7 cellular contexts compared by ENCODE assay signal in genomic region chr1:6447818-6448748, GRCh38. TPM values are rescaled to one million over a fixed set of nuclear protein-coding genes. Genes with fewer than 3 reads are reported as not detected.
DNase-seq lines count a peak whose midpoint lies in the region; ATAC-seq, FAIRE-seq and TF ChIP-seq lines count a peak whose summit lies in the region.

No MANE protein-coding gene starts in this region.

- WGBS in pancreas, 2 donors = 5 to 7% methylated on average over 59 to 68 of the region's 68 CpGs

- ATAC-seq in pancreas (peak in 3 of 4 donors; percentile 22 to 44 (median 27)), GM19467 (IDR thresholded peaks at IDR 0.05; ENCODE audit: unreplicated experiment) (no peak)

- H3K4me3 ChIP-seq in HUES48 (ENCODE audit: low read depth, low read length) (peak overlapping the region; percentile 66), duodenal mucosa (ENCODE audit: low read depth in 1 of 2, low read length in 2 of 2) (peak overlapping the region; percentile 15 to 45), pancreas (peak overlapping the region in 1 of 4 donors; percentile 31)

- H3K9ac ChIP-seq in HUES48 (ENCODE audit: low read depth, low read length) (no peak overlapping the region), duodenal mucosa (ENCODE audit: low read depth in 1 of 2, low read length in 2 of 2) (no peak overlapping the region)

- intact Hi-C loops in pancreas (cut with DNase I) = no loop called here

- H3K27me3 ChIP-seq in HUES48 (ENCODE audit: control insufficient read depth, insufficient read depth, low read length) (peaks cover 10% of the 10 kb centered on the region), duodenal mucosa (ENCODE audit: control insufficient read depth in 1 of 2, insufficient read depth in 2 of 2, low read length in 2 of 2) (peaks cover 0 to 8% of the 10 kb centered on the region in 2 donors), pancreas (no peaks in the 10 kb centered on the region)

- H3K9me3 ChIP-seq in HUES48 (ENCODE audit: control insufficient read depth, insufficient read depth, low read length) (no peaks in the 10 kb centered on the region), duodenal mucosa (ENCODE audit: control insufficient read depth in 1 of 2, low read length in 2 of 2) (no peaks in the 10 kb centered on the region), pancreas (no peaks in the 10 kb centered on the region)

- FAIRE-seq in pancreas (lab: Jason Lieb, UNC) (no peak), HTR-8/SVneo (lab: Jason Lieb, UNC) (no peak)

- H3K36me3 ChIP-seq in HUES48 (ENCODE audit: control insufficient read depth, insufficient read depth, low read length) = no peaks in the 10 kb centered on the region
- H3K36me3 ChIP-seq in duodenal mucosa (ENCODE audit: control insufficient read depth in 1 of 2, insufficient read depth in 2 of 2, low read length in 2 of 2) = no peaks in the 10 kb centered on the region
- no peaks in the 10 kb centered on the region for H3K36me3 ChIP-seq in pancreas

- DNase-seq in NCI-H510A treated with DMSO at 0.1 percent for 48 hours (lab: John Stamatoyannopoulos, UW) = peak; percentile 98
- no peak for DNase-seq in pancreas
- no peak for DNase-seq in activated CD4-positive, CD25-positive, alpha-beta regulatory T cell (lab: John Stamatoyannopoulos, UW)
- DNase-seq in HTR-8/SVneo (ENCODE audit: insufficient read length, low spot score) = no peak

- TF ChIP-seq CTCF in pancreas (IDR thresholded peaks at IDR 0.05) = no peak

- H3K27ac ChIP-seq in HUES48 (ENCODE audit: low read depth, low read length) (no peak overlapping the region), duodenal mucosa (ENCODE audit: low read depth, low read length) (no peak overlapping the region), pancreas (no peak overlapping the region)

- peaks cover 12% of the 10 kb centered on the region for H3K4me1 ChIP-seq in HUES48 (ENCODE audit: control insufficient read depth, insufficient read depth, low read length)
- H3K4me1 ChIP-seq in duodenal mucosa (ENCODE audit: control insufficient read depth in 1 of 2, insufficient read depth in 2 of 2, low read length in 2 of 2) = peaks cover 9 to 19% of the 10 kb centered on the region in 2 donors
- peaks cover 0 to 3% (median 0%) of the 10 kb centered on the region in 3 donors for H3K4me1 ChIP-seq in pancreas

RNA-seq across cellular contexts. Expression of gene TNFRSF25, which starts 17.9 kb away (rescaled TPM):
- total RNA-seq in pancreas = 1 to 10 TPM in 5 of 6 donors, under 1 TPM in 1; 0.98 to 2.9 (median 2.4) TPM
- 10 to 100 TPM; 13.4 to 26.7 TPM for polyA plus RNA-seq in pancreas

RNA-seq across cellular contexts. Expression of gene ESPN, which starts 23.5 kb away (rescaled TPM):
- 1 to 10 TPM in 1 of 6 donors, under 1 TPM in 5; 0.31 to 2.5 (median 0.68) TPM for total RNA-seq in pancreas
- polyA plus RNA-seq in pancreas = under 1 TPM; 0.28 to 0.99 TPM

RNA-seq across cellular contexts. Expression of gene HES2, which starts 28.4 kb away (rescaled TPM):
- total RNA-seq in pancreas = under 1 TPM in 3 of 6 donors, not detected in 3; 0.03 to 0.31 (median 0.09) TPM
- polyA plus RNA-seq in pancreas = not detected

RNA-seq across cellular contexts. Expression of gene PLEKHG5, which starts 43.4 kb away (rescaled TPM):
- 1 to 10 TPM; 1.5 to 3.9 (median 2.6) TPM for total RNA-seq in pancreas
- polyA plus RNA-seq in pancreas = 1 to 10 TPM; 6.2 to 7.3 TPM

RNA-seq across cellular contexts. Expression of gene ACOT7, which starts 54.5 kb away (rescaled TPM):
- 1 to 10 TPM; 3.1 to 7.6 (median 5.2) TPM for total RNA-seq in pancreas
- polyA plus RNA-seq in pancreas = 1 to 10 TPM; 3.8 to 7.0 TPM
